Comparison of ENCODE assay signal across 17 cellular contexts in genomic region chr17:32100971-32101631, GRCh38. TPM values are rescaled to one million over a fixed set of nuclear protein-coding genes. Genes with fewer than 3 reads are reported as not detected.
A peak's percentile ranks its signal among the peaks of the same experiment; 100 is the strongest.
DNase-seq lines count a peak whose midpoint lies in the region; ATAC-seq and TF ChIP-seq lines count a peak whose summit lies in the region.
"Had no signal": no experiment of that assay in that cellular context is flagged by ENCODE, and none has a peak within 500 bp of the region (broad histone marks: within the 10 kb centered on the region; RNA-seq: fewer than 3 reads in every experiment).

No MANE protein-coding gene starts in this region.

- no peak for TF ChIP-seq CTCF in Peyer's patch (IDR thresholded peaks at IDR 0.05)

- H3K4me1 ChIP-seq in mucosa of stomach (ENCODE audit: control insufficient read depth, insufficient read depth, low read length): peaks cover 31% of the 10 kb centered on the region
- H3K4me1 ChIP-seq in Peyer's patch: peaks cover 0 to 6% (median 0%) of the 10 kb centered on the region in 4 donors
- H3K4me1 ChIP-seq: parathyroid adenoma had no signal

- H3K36me3 ChIP-seq in mucosa of stomach (ENCODE audit: control insufficient read depth, insufficient read depth, low read length) (no peaks in the 10 kb centered on the region), Peyer's patch (no peaks in the 10 kb centered on the region)
- H3K36me3 ChIP-seq: BLaER1 had no signal

- no peak for ATAC-seq in HG03159 (IDR thresholded peaks at IDR 0.05; ENCODE audit: unreplicated experiment)
- ATAC-seq: GM12878; stimulated activated naive CD8-positive, alpha-beta T cell treated with anti-CD3 and anti-CD28 coated beads, Interleukin-15, amount 100 ng/mL, for 72 hours had no signal

- no peaks in the 10 kb centered on the region for H3K27me3 ChIP-seq in mucosa of stomach (ENCODE audit: control insufficient read depth, insufficient read depth, low read length)
- H3K27me3 ChIP-seq in Peyer's patch: no peaks in the 10 kb centered on the region
- H3K27me3 ChIP-seq: BLaER1 had no signal

- H3K4me3 ChIP-seq in mucosa of stomach (ENCODE audit: low read length): peak overlapping the region; percentile 22
- H3K4me3 ChIP-seq in Peyer's patch: no peak overlapping the region
- H3K4me3 ChIP-seq: BLaER1, GM12878, SK-N-MC had no signal

- TF ChIP-seq POLR2A in Peyer's patch (IDR thresholded peaks at IDR 0.05): no peak

- H3K9me3 ChIP-seq in mucosa of stomach (ENCODE audit: control insufficient read depth, low read length) (no peaks in the 10 kb centered on the region), Peyer's patch (no peaks in the 10 kb centered on the region)
- H3K9me3 ChIP-seq: BLaER1 had no signal

- no peak overlapping the region for H3K27ac ChIP-seq in Peyer's patch
- H3K27ac ChIP-seq: BLaER1, KMS-11, parathyroid adenoma, SK-N-MC had no signal

- no peak overlapping the region for H3K9ac ChIP-seq in mucosa of stomach (ENCODE audit: low read length)
- H3K9ac ChIP-seq: BLaER1, KMS-11, parathyroid adenoma had no signal

- DNase-seq in DMS153 treated with DMSO at 0.1 percent for 48 hours (lab: John Stamatoyannopoulos, UW; ENCODE audit: unreplicated experiment): peak; percentile 29
- DNase-seq in NCI-H1092 (lab: John Stamatoyannopoulos, UW): peak; percentile 83
- DNase-seq in astrocyte of the hippocampus (ENCODE audit: low read depth, low spot score): peak; percentile 34
- no peak for DNase-seq in DMS79 (lab: John Stamatoyannopoulos, UW)
- DNase-seq in Peyer's patch: no peak
- DNase-seq: activated CD4-positive, alpha-beta T cell treated with anti-CD3 and anti-CD28 coated beads, Interleukin-2, amount 50 U/mL, for 1 hour; cerebellar nuclear complex; EL; stimulated activated CD4-positive, alpha-beta T cell treated with anti-CD3 and anti-CD28 coated beads, Interleukin-12 subunit alpha, Interleukin-12 subunit beta, amount 100 ng/mL, for 4 hours; stimulated activated naive CD8-positive, alpha-beta T cell treated with anti-CD3 and anti-CD28 coated beads, Interleukin-15, amount 100 ng/mL, for 72 hours had no signal

RNA-seq across cellular contexts. Expression of gene RHOT1, which starts 41.2 kb away (rescaled TPM):
- total RNA-seq in Peyer's patch: 10 to 100 TPM; 31.4 to 54.9 (median 47.7) TPM

Comparison
In these comparisons a context has a peak if more than half of its experiments do, and no peak if none do; other contexts are left out.
1. DNase-seq: peak in DMS153 treated with DMSO at 0.1 percent for 48 hours (single experiment), NCI-H1092 (single experiment) and astrocyte of the hippocampus (single experiment); none in DMS79 (single experiment) and Peyer's patch (0 of 3).